8 cellular contexts compared by ENCODE assay signal in the genomic region with DNA sequence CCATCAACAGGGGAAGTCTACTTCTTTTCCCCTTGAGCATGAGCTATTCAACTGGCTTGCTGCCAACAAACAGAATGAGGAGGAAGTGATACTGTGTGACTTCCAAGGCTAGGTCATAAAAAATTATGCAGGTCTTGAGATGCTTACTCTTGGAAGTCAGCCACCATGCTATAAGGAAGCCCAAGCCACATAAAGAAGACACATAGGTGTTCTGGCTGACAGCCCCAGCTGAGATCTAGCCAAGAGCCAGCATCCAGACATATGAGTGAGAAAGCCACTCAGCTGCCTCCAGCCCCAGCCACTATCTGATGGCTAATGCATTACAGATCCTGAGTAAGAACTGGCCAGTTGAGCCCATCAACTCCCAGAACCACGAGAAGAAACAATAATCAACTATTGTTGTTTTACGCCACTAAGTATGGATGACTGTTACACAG. TPM values are rescaled to one million over a fixed set of nuclear protein-coding genes. Genes with fewer than 3 reads are reported as not detected.
A peak's percentile ranks its signal among the peaks of the same experiment; 100 is the strongest.
DNase-seq lines count a peak whose midpoint lies in the region; ATAC-seq and TF ChIP-seq lines count a peak whose summit lies in the region.

No MANE protein-coding gene starts in this region.

- peaks cover 14% of the 10 kb centered on the region for H3F3A ChIP-seq in PC-9 (ENCODE audit: insufficient read depth, low read depth)

- H3K4me1 ChIP-seq in PC-9 (replicated peaks; ENCODE audit: insufficient read depth): peaks cover 27% of the 10 kb centered on the region

- no peak for TF ChIP-seq CTCF in GM10248 (IDR thresholded peaks at IDR 0.05; ENCODE audit: control extremely low read depth, extremely low read depth, low read depth, missing control alignments)
- TF ChIP-seq CTCF in PC-9 (conservative IDR thresholded peaks at IDR 0.05): no peak

- H3K27ac Mint-ChIP-seq in naive thymus-derived CD8-positive, alpha-beta T cell: no peak overlapping the region

- POLR2A ChIA-PET in GM10248 (lab: Yijun Ruan, JAX): no interaction called here
- POLR2A ChIA-PET in PC-9 (lab: Charles Lee; ENCODE audit: unreplicated experiment): no interaction called here
- POLR2A ChIA-PET in naive thymus-derived CD8-positive, alpha-beta T cell (lab: Charles Lee): interaction anchor here (1.1 kb wide), 1 partner anchor 10 kb away, joined by 3 read pairs; no protein-coding TSS in a partner anchor

- H3K9me2 ChIP-seq in PC-9 (ENCODE audit: insufficient read depth): no peaks in the 10 kb centered on the region

- H3K36me3 ChIP-seq in PC-9 (ENCODE audit: low read depth): peaks cover 9% of the 10 kb centered on the region

- peak; percentile 71 for ATAC-seq in HG03060 (IDR thresholded peaks at IDR 0.05; ENCODE audit: low read depth, unreplicated experiment)
- no peak for ATAC-seq in GM21367 (IDR thresholded peaks at IDR 0.05; ENCODE audit: unreplicated experiment)
- ATAC-seq in naive thymus-derived CD8-positive, alpha-beta T cell: no peak

- H3K27me3 ChIP-seq in PC-9 (ENCODE audit: insufficient read depth, low read depth): no peaks in the 10 kb centered on the region

- peaks cover 0 to 9% (median 1%) of the 10 kb centered on the region in 9 donors for H3K9me3 Mint-ChIP-seq in naive thymus-derived CD8-positive, alpha-beta T cell

- H3K4me3 ChIP-seq in PC-9: no peak overlapping the region

- H3K4me1 Mint-ChIP-seq in naive thymus-derived CD8-positive, alpha-beta T cell: peaks cover 3 to 11% (median 7%) of the 10 kb centered on the region in 4 donors

- CTCF ChIA-PET in GM10248 (lab: Yijun Ruan, JAX): interaction anchor here (0.8 to 5.6 kb wide), 8 partner anchors 10 to 60 kb away, joined by 3 to 51 read pairs (median 4); no protein-coding TSS in a partner anchor
- CTCF ChIA-PET in PC-9 (lab: Charles Lee): interaction anchor here (0.5 kb wide), 1 partner anchor 27 kb away, joined by 3 read pairs; no protein-coding TSS in a partner anchor

- H2AFZ ChIP-seq in PC-9: no peak overlapping the region

- intact Hi-C loops in PC-9 (cut with micrococcal nuclease; ENCODE audit: unreplicated experiment): no loop called here

- H3K4me2 ChIP-seq in PC-9: no peak overlapping the region

- peaks cover 24 to 67% (median 40%) of the 10 kb centered on the region in 3 donors for H3K36me3 Mint-ChIP-seq in naive thymus-derived CD8-positive, alpha-beta T cell

- peak; percentile 25 for DNase-seq in GM10248 (ENCODE audit: extremely low spot score)
- DNase-seq in PC-9: peak; percentile 2 to 59
- peak; percentile 93 for DNase-seq in kidney tubule cell (ENCODE audit: low spot score)
- no peak for DNase-seq in NCI-H1417 treated with DMSO at 0.1 percent for 48 hours (lab: John Stamatoyannopoulos, UW)
- no peak for DNase-seq in naive thymus-derived CD8-positive, alpha-beta T cell
- DNase-seq in NCI-H146 (lab: John Stamatoyannopoulos, UW): no peak

- no peaks in the 10 kb centered on the region; the same call in 1 of the 2 replicates for H3K9me3 ChIP-seq in PC-9 (ENCODE audit: insufficient read depth, low read depth)

- H3K4me3 Mint-ChIP-seq in naive thymus-derived CD8-positive, alpha-beta T cell: no peak overlapping the region

- no peak overlapping the region for H3K27ac ChIP-seq in PC-9

- H3K79me2 ChIP-seq in PC-9 (ENCODE audit: low read depth): no peaks in the 10 kb centered on the region

- BruUV-seq in PC-9 (replicated peaks; lab: Mats Ljungman, UMichigan): no TSS peak

- H3K27me3 Mint-ChIP-seq in naive thymus-derived CD8-positive, alpha-beta T cell: no peaks in the 10 kb centered on the region

- H4K20me1 ChIP-seq in PC-9 (ENCODE audit: insufficient read depth): no peaks in the 10 kb centered on the region

RNA-seq across cellular contexts. Expression of a gene that starts 31.0 kb away (rescaled TPM):
- total RNA-seq in PC-9 (2021): 28.9 and 36.4 TPM in 2 replicates
- 10 to 100 TPM; 38.1 to 38.2 TPM for total RNA-seq in naive thymus-derived CD8-positive, alpha-beta T cell
- polyA plus RNA-seq in naive thymus-derived CD8-positive, alpha-beta T cell: 10 to 100 TPM; 12.5 to 14.8 (median 14.4) TPM

Comparison
In these comparisons a context has a peak if more than half of its experiments do, and no peak if none do; other contexts are left out.
1. DNase-seq: peak in GM10248 (single experiment), PC-9 (2 of 2) and kidney tubule cell (single experiment); none in NCI-H1417 treated with DMSO at 0.1 percent for 48 hours (single experiment), naive thymus-derived CD8-positive, alpha-beta T cell (0 of 10) and NCI-H146 (single experiment).